ENCODE assay signal across 21 cellular contexts in genomic region chr14:31051023-31051422, GRCh38. TPM values are rescaled to one million over a fixed set of nuclear protein-coding genes. Genes with fewer than 3 reads are reported as not detected.
DNase-seq lines count a peak whose midpoint lies in the region; ATAC-seq, FAIRE-seq and TF ChIP-seq lines count a peak whose summit lies in the region.
"Had no signal": no experiment of that assay in that cellular context is flagged by ENCODE, and none has a peak within 500 bp of the region (broad histone marks: within the 10 kb centered on the region; RNA-seq: fewer than 3 reads in every experiment).

No MANE protein-coding gene starts in this region.

- ATAC-seq in HepG2, result peak; percentile 10; the same call in 2 of the 3 replicates
- ATAC-seq in right lobe of liver, result no peak
- peak; percentile 9 for ATAC-seq in K562
- ATAC-seq in memory B cell (ENCODE audit: low read depth), result no peak
- ATAC-seq in GM21447 (IDR thresholded peaks at IDR 0.05; ENCODE audit: unreplicated experiment), result no peak
- ATAC-seq in HG03439 (IDR thresholded peaks at IDR 0.05; ENCODE audit: unreplicated experiment), result no peak
- ATAC-seq: CD8-positive, alpha-beta T cell; GM12878; GM23338 had no signal

- TF ChIP-seq EP300 in HepG2 (IDR thresholded peaks at IDR 0.05; ENCODE audit: low read depth in 2 of 2, low read length in 2 of 2), result no peak
- TF ChIP-seq EP300 in HepG2 (CRISPR knock-in tag; IDR thresholded peaks at IDR 0.05; ENCODE audit: borderline replicate concordance), result no peak
- TF ChIP-seq EP300 in K562 (IDR thresholded peaks at IDR 0.05; ENCODE audit: low read length), result no peak

- H4K20me1 ChIP-seq in HepG2 (ENCODE audit: insufficient read depth, low read length), result no peaks in the 10 kb centered on the region
- H4K20me1 ChIP-seq in K562 (replicated peaks; ENCODE audit: control insufficient read depth, insufficient read depth, low read length), result no peaks in the 10 kb centered on the region
- H4K20me1 ChIP-seq: BLaER1 had no signal

- H3K4me2 ChIP-seq in HepG2 (ENCODE audit: low read depth, low read length), result no peak overlapping the region
- H3K4me2 ChIP-seq in K562 (ENCODE audit: insufficient read depth, low read length), result no peak overlapping the region; the same call in 1 of the 2 replicates
- H3K4me2 ChIP-seq: BLaER1, GM23338 had no signal

- no peaks in the 10 kb centered on the region for H3K27me3 Mint-ChIP-seq in memory B cell
- H3K27me3 Mint-ChIP-seq: B cell; CD4-positive, CD25-positive, alpha-beta regulatory T cell had no signal

- DNase-seq in HepG2 (ENCODE audit: low spot score), result no peak
- DNase-seq in right lobe of liver, result no peak
- DNase-seq in K562 (ENCODE audit: extremely low read depth in 1 of 4, low spot score in 3 of 4), result no peak
- DNase-seq in memory B cell (ENCODE audit: low spot score in 2 of 2), result no peak
- DNase-seq: Caco-2; CD4-positive, CD25-positive, alpha-beta regulatory T cell; CD8-positive, alpha-beta T cell; DMS79; EL; GDM1 had no signal

- no peaks in the 10 kb centered on the region for H3K9me1 ChIP-seq in K562 (ENCODE audit: control insufficient read depth, insufficient read depth, low read length)

- no peaks in the 10 kb centered on the region for H3K9me3 Mint-ChIP-seq in memory B cell
- H3K9me3 Mint-ChIP-seq: CD4-positive, CD25-positive, alpha-beta regulatory T cell; CD8-positive, alpha-beta T cell; GM23338 had no signal

- H3K4me1 Mint-ChIP-seq in memory B cell, result no peaks in the 10 kb centered on the region
- H3K4me1 Mint-ChIP-seq: GM23338 had no signal

- H3K4me1 ChIP-seq in HepG2 (ENCODE audit: insufficient read depth, low read length), result peaks cover 28% of the 10 kb centered on the region
- peaks cover 0 to 14% (median 6%) of the 10 kb centered on the region in 4 donors for H3K4me1 ChIP-seq in right lobe of liver
- H3K4me1 ChIP-seq in K562 (replicated peaks in 1 of 2; ENCODE audit: control insufficient read depth in 2 of 2, insufficient read depth in 2 of 2, low read length in 2 of 2), result peaks cover 15 to 18% of the 10 kb centered on the region in 2 experiments; a peak in 4 of 5 replicates
- H3K4me1 ChIP-seq: BLaER1, Caco-2 had no signal

- H3K4me3 Mint-ChIP-seq in memory B cell, result no peak overlapping the region
- H3K4me3 Mint-ChIP-seq: B cell; CD4-positive, CD25-positive, alpha-beta regulatory T cell; CD8-positive, alpha-beta T cell; GM23338 had no signal

- intact Hi-C loops in HepG2 (cut with micrococcal nuclease; ENCODE audit: unreplicated experiment) (no loop called here), right lobe of liver (cut with DNase I) (no loop called here), K562 (cut with micrococcal nuclease) (no loop called here)

- TF ChIP-seq POLR2A in HepG2 (IDR thresholded peaks at IDR 0.05; ENCODE audit: insufficient read depth in 1 of 2, low read depth in 2 of 2, low read length in 2 of 2) (no peak), right lobe of liver (IDR thresholded peaks at IDR 0.05) (no peak), K562 (conservative IDR thresholded peaks at IDR 0.05) (no peak)

- TF ChIP-seq RAD21 in HepG2 (CRISPR knock-in tag; IDR thresholded peaks at IDR 0.05) (no peak), K562 (CRISPR knock-in tag; conservative IDR thresholded peaks at IDR 0.05 in 1 of 2, IDR thresholded peaks at IDR 0.05 in 1 of 2) (no peak)

- no peak overlapping the region for H3K27ac ChIP-seq in HepG2 (ENCODE audit: extremely low read length, insufficient read depth, low read length)
- H3K27ac ChIP-seq in right lobe of liver, result no peak overlapping the region
- H3K27ac ChIP-seq in K562 (ENCODE audit: extremely low read depth, low read depth, low read length), result no peak overlapping the region; the same call in 2 of the 3 replicates
- H3K27ac ChIP-seq: 22Rv1, BLaER1, C4-2B had no signal

- POLR2A ChIA-PET in HepG2 (lab: Yijun Ruan, JAX), result no interaction called here
- POLR2A ChIA-PET in K562 (lab: Yijun Ruan, JAX), result interaction anchor here (0.8 kb wide), 1 partner anchor 22 kb away, joined by 3 read pairs; no protein-coding TSS in a partner anchor

- H3K36me3 Mint-ChIP-seq in memory B cell, result peaks cover 9% of the 10 kb centered on the region

- H3K4me3 ChIP-seq in HepG2 (replicated peaks in 1 of 3; ENCODE audit: insufficient read depth in 1 of 3, low read depth in 2 of 3, low read length in 3 of 3) (no peak overlapping the region), right lobe of liver (no peak overlapping the region), K562 (no peak overlapping the region)
- H3K4me3 ChIP-seq: BLaER1, GM12878, GM23338, HAP-1 had no signal

- H3K79me2 ChIP-seq in HepG2 (ENCODE audit: insufficient read depth, low read length), result no peaks in the 10 kb centered on the region
- no peaks in the 10 kb centered on the region for H3K79me2 ChIP-seq in K562 (ENCODE audit: control insufficient read depth, insufficient read depth, low read length)

- in situ Hi-C loops in HepG2 (cut with HindIII; ENCODE audit: extremely low pct_ligation_motif_present, low pct_unique_long_range_greater_than_20kb), result no loop called here
- in situ Hi-C loops in K562 (cut with MboI), result no loop called here

- H3K9me3 ChIP-seq in HepG2 (ENCODE audit: low read length), result no peaks in the 10 kb centered on the region
- no peaks in the 10 kb centered on the region for H3K9me3 ChIP-seq in right lobe of liver
- H3K9me3 ChIP-seq in K562 (replicated peaks; ENCODE audit: control insufficient read depth, insufficient read depth, low read depth, low read length), result no peaks in the 10 kb centered on the region
- H3K9me3 ChIP-seq: BLaER1, Caco-2 had no signal

- BruUV-seq in HepG2 (replicated peaks; lab: Mats Ljungman, UMichigan) (no TSS peak), K562 (replicated peaks; lab: Mats Ljungman, UMichigan) (no TSS peak)

- no peaks in the 10 kb centered on the region for H3K27me3 ChIP-seq in HepG2 (ENCODE audit: control insufficient read depth in 1 of 2, insufficient read depth in 2 of 2, low read length in 2 of 2)
- no peaks in the 10 kb centered on the region for H3K27me3 ChIP-seq in right lobe of liver
- no peaks in the 10 kb centered on the region for H3K27me3 ChIP-seq in K562 (ENCODE audit: control insufficient read depth in 2 of 2, insufficient read depth in 2 of 2, low read length in 2 of 2)
- H3K27me3 ChIP-seq: BLaER1 had no signal

- no peak for FAIRE-seq in HepG2 (lab: Jason Lieb, UNC)
- peak; percentile 72 for FAIRE-seq in K562 (lab: Jason Lieb, UNC)
- FAIRE-seq: A204.1, GM12878, GM19239 had no signal

- 75% methylated on average over 7 of the region's 7 CpGs for WGBS in HepG2 (ENCODE audit: low lambda C conversion rate)
- 95% methylated on average over 7 of the region's 7 CpGs for WGBS in right lobe of liver (ENCODE audit: insufficient coverage, low coverage, low lambda C conversion rate, missing lambda C conversion rate)
- WGBS in K562 (ENCODE audit: insufficient coverage, low coverage, missing lambda C conversion rate), result 75% methylated on average over 5 of the region's 7 CpGs

- peak overlapping the region; percentile 36 for H3K27ac Mint-ChIP-seq in memory B cell
- H3K27ac Mint-ChIP-seq: B cell; CD4-positive, CD25-positive, alpha-beta regulatory T cell; CD8-positive, alpha-beta T cell; GM23338 had no signal

- H3K9ac ChIP-seq in HepG2 (ENCODE audit: insufficient read depth, low read depth, low read length) (no peak overlapping the region), K562 (ENCODE audit: insufficient read depth in 1 of 2, low read depth in 2 of 2, low read length in 2 of 2) (peak overlapping the region in 1 of 2 experiments; percentile 40; a peak in 1 of 4 replicates)
- H3K9ac ChIP-seq: BLaER1 had no signal

- CTCF ChIA-PET in HepG2 (lab: Yijun Ruan, JAX; ENCODE audit: low intra/inter-chr PET ratio, low total read pairs), result no interaction called here
- CTCF ChIA-PET in K562 (lab: Yijun Ruan, JAX; ENCODE audit: low intra/inter-chr PET ratio), result interaction anchor here (0.7 kb wide), 1 partner anchor 15 kb away, joined by 3 read pairs; no protein-coding TSS in a partner anchor

- H2AFZ ChIP-seq in HepG2 (ENCODE audit: low read length) (no peak overlapping the region), K562 (ENCODE audit: low read depth, low read length) (peak overlapping the region; percentile 7)
- H2AFZ ChIP-seq: GM23338 had no signal

- TF ChIP-seq CTCF in HepG2 (CRISPR knock-in tag; IDR thresholded peaks at IDR 0.05) (no peak), right lobe of liver (IDR thresholded peaks at IDR 0.05) (no peak), K562 (IDR thresholded peaks at IDR 0.05 in 2 of 3, conservative IDR thresholded peaks at IDR 0.05 in 1 of 3; ENCODE audit: insufficient read depth in 2 of 3, low read depth in 1 of 3, low read length in 3 of 3) (no peak)

- H3K36me3 ChIP-seq in HepG2 (replicated peaks in 1 of 2; ENCODE audit: control insufficient read depth in 1 of 2, insufficient read depth in 2 of 2, low read length in 2 of 2) (no peaks in the 10 kb centered on the region), right lobe of liver (no peaks in the 10 kb centered on the region), K562 (ENCODE audit: control insufficient read depth, insufficient read depth, low read length) (no peaks in the 10 kb centered on the region)
- H3K36me3 ChIP-seq: BLaER1, HAP-1 had no signal

RNA-seq across cellular contexts. Expression of gene STRN3, which starts 24.8 kb away (rescaled TPM):
- total RNA-seq in HepG2 (2016; rRNA removed; fragmentation: Illumina TruSeq; extraction: Trizol), result 123 and 135 TPM in 2 replicates
- total RNA-seq in HepG2 (2016; cell fraction: cytosol; rRNA removed; fragmentation: Illumina TruSeq; extraction: Trizol; ENCODE audit: low read depth), result 98.8 and 127 TPM in 2 replicates
- 127 and 145 TPM in 2 replicates for total RNA-seq in HepG2 (2016; cell fraction: insoluble cytoplasmic fraction; rRNA removed; fragmentation: Illumina TruSeq; extraction: Trizol)
- 62.4 and 67.2 TPM in 2 replicates for total RNA-seq in HepG2 (2016; cell fraction: membrane; rRNA removed; fragmentation: Illumina TruSeq; extraction: Trizol)
- 136 and 152 TPM in 2 replicates for total RNA-seq in HepG2 (2016; cell fraction: nucleus; rRNA removed; fragmentation: Illumina TruSeq; extraction: Trizol)
- polyA plus RNA-seq in HepG2 (2011; rRNA removed), result 44.9 and 49.4 TPM in 2 replicates
- polyA plus RNA-seq in HepG2 (2011; cell fraction: cytosol; rRNA removed), result 17.6 and 28.4 TPM in 2 replicates
- polyA plus RNA-seq in HepG2 (2011; cell fraction: nucleus; rRNA removed), result 37.0 and 38.5 TPM in 2 replicates
- polyA plus RNA-seq in HepG2 (2012), result 57.6 and 63.3 TPM in 2 replicates
- polyA plus RNA-seq in HepG2 (2016; cell fraction: cytosol; fragmentation: Illumina TruSeq; extraction: Trizol; ENCODE audit: low read depth), result 1.6 and 2.2 TPM in 2 replicates
- polyA plus RNA-seq in HepG2 (2016; cell fraction: insoluble cytoplasmic fraction; fragmentation: Illumina TruSeq; extraction: Trizol; ENCODE audit: low read depth), result 83.4 and 92.4 TPM in 2 replicates
- 9.6 and 10.8 TPM in 2 replicates for polyA plus RNA-seq in HepG2 (2016; cell fraction: membrane; fragmentation: Illumina TruSeq; extraction: Trizol; ENCODE audit: low read depth)
- 89.5 and 94.1 TPM in 2 replicates for polyA plus RNA-seq in HepG2 (2016; cell fraction: nucleus; fragmentation: Illumina TruSeq; extraction: Trizol; ENCODE audit: insufficient read depth, low read depth)
- 16.3 and 63.5 TPM in 2 replicates for polyA minus RNA-seq in HepG2 (2011; rRNA and poly(A)+ RNA removed; ENCODE audit: low replicate concordance)
- 84.7 and 102 TPM in 2 replicates for polyA minus RNA-seq in HepG2 (2011; cell fraction: cytosol; rRNA and poly(A)+ RNA removed)
- 292 and 316 TPM in 2 replicates for polyA minus RNA-seq in HepG2 (2011; cell fraction: nucleus; rRNA and poly(A)+ RNA removed)
- total RNA-seq in right lobe of liver, result 10 to 100 TPM; 19.5 to 28.0 (median 21.5) TPM
- total RNA-seq in K562 (2011; cell fraction: chromatin; rRNA removed; ENCODE audit: low replicate concordance), result 37.9 and 146 TPM in 2 replicates
- 20.3 and 32.5 TPM in 2 replicates for total RNA-seq in K562 (2011; cell fraction: nucleolus; rRNA removed)
- 42.4 and 69.4 TPM in 2 replicates for total RNA-seq in K562 (2011; cell fraction: nucleoplasm; rRNA removed)
- 18.0 and 25.7 TPM in 2 replicates for total RNA-seq in K562 (2014; rRNA removed)
- 29.1 and 35.7 TPM in 2 replicates for total RNA-seq in K562 (2014; rRNA removed; fragmentation: Illumina TruSeq; extraction: Trizol)
- 23.7 and 24.7 TPM in 2 replicates for total RNA-seq in K562 (2015; rRNA removed; fragmentation: Illumina TruSeq; extraction: Trizol)
- total RNA-seq in K562 (2021), result 17.6 and 19.9 TPM in 2 replicates
- 16.0 and 16.7 TPM in 2 replicates for polyA plus RNA-seq in K562 (2011; rRNA removed)
- polyA plus RNA-seq in K562 (2011; cell fraction: cytosol; rRNA removed), result 2.7 and 5.8 TPM in 2 replicates
- polyA plus RNA-seq in K562 (2011; cell fraction: nucleus; rRNA removed), result 17.9 and 25.0 TPM in 2 replicates
- polyA plus RNA-seq in K562 (2012), result 8.7 and 9.7 TPM in 2 replicates
- polyA plus RNA-seq in K562 (2014; fragmentation: Illumina TruSeq; extraction: Trizol), result 9.7 and 10.8 TPM in 2 replicates
- 1 to 10 TPM; 5.9 to 6.2 TPM for polyA plus RNA-seq in K562 (2014; fragmentation: Nextera tagmentation; extraction: Ambion mirVana)
- 5.6 and 14.0 TPM in 2 replicates for polyA plus RNA-seq in K562 (2014; rRNA removed)
- 102 and 104 TPM in 2 replicates for polyA minus RNA-seq in K562 (2011; rRNA and poly(A)+ RNA removed)
- polyA minus RNA-seq in K562 (2011; cell fraction: cytosol; rRNA and poly(A)+ RNA removed), result 23.7 and 37.6 TPM in 2 replicates
- polyA minus RNA-seq in K562 (2011; cell fraction: nucleus; rRNA and poly(A)+ RNA removed), result 35.5 and 43.8 TPM in 2 replicates

RNA-seq across cellular contexts. Expression of gene AP4S1, which starts 25.6 kb away (rescaled TPM):
- total RNA-seq in HepG2 (2016; rRNA removed; fragmentation: Illumina TruSeq; extraction: Trizol) (21.1 and 22.4 TPM in 2 replicates), right lobe of liver (1 to 10 TPM; 2.0 to 5.3 (median 2.5) TPM), K562 (2014; rRNA removed) (3.7 TPM in 2 replicates), K562 (2014; rRNA removed; fragmentation: Illumina TruSeq; extraction: Trizol) (7.2 and 7.8 TPM in 2 replicates), K562 (2015; rRNA removed; fragmentation: Illumina TruSeq; extraction: Trizol) (4.6 and 5.9 TPM in 2 replicates), K562 (2021) (5.0 and 5.6 TPM in 2 replicates)
- 13.0 and 13.5 TPM in 2 replicates for total RNA-seq in HepG2 (2016; cell fraction: cytosol; rRNA removed; fragmentation: Illumina TruSeq; extraction: Trizol; ENCODE audit: low read depth)
- total RNA-seq in HepG2 (2016; cell fraction: insoluble cytoplasmic fraction; rRNA removed; fragmentation: Illumina TruSeq; extraction: Trizol), result 20.7 and 22.3 TPM in 2 replicates
- 18.6 and 18.9 TPM in 2 replicates for total RNA-seq in HepG2 (2016; cell fraction: membrane; rRNA removed; fragmentation: Illumina TruSeq; extraction: Trizol)
- 16.1 and 23.9 TPM in 2 replicates for total RNA-seq in HepG2 (2016; cell fraction: nucleus; rRNA removed; fragmentation: Illumina TruSeq; extraction: Trizol)
- polyA plus RNA-seq in HepG2 (2011; rRNA removed) (3.9 and 4.2 TPM in 2 replicates), K562 (2011; rRNA removed) (2.5 and 6.2 TPM in 2 replicates), K562 (2014; fragmentation: Illumina TruSeq; extraction: Trizol) (5.0 and 6.7 TPM in 2 replicates), K562 (2014; fragmentation: Nextera tagmentation; extraction: Ambion mirVana) (1 to 10 TPM; 5.9 to 6.1 TPM), K562 (2014; rRNA removed) (4.6 and 6.6 TPM in 2 replicates)
- polyA plus RNA-seq in HepG2 (2011; cell fraction: cytosol; rRNA removed), result 2.7 and 4.3 TPM in 2 replicates
- 4.0 and 5.7 TPM in 2 replicates for polyA plus RNA-seq in HepG2 (2011; cell fraction: nucleus; rRNA removed)
- 8.4 and 10.9 TPM in 2 replicates for polyA plus RNA-seq in HepG2 (2012)
- polyA plus RNA-seq in HepG2 (2016; cell fraction: cytosol; fragmentation: Illumina TruSeq; extraction: Trizol; ENCODE audit: low read depth), result 12.3 and 14.0 TPM in 2 replicates
- 22.9 and 29.9 TPM in 2 replicates for polyA plus RNA-seq in HepG2 (2016; cell fraction: insoluble cytoplasmic fraction; fragmentation: Illumina TruSeq; extraction: Trizol; ENCODE audit: low read depth)
- polyA plus RNA-seq in HepG2 (2016; cell fraction: membrane; fragmentation: Illumina TruSeq; extraction: Trizol; ENCODE audit: low read depth), result 16.3 and 16.6 TPM in 2 replicates
- 18.7 and 24.5 TPM in 2 replicates for polyA plus RNA-seq in HepG2 (2016; cell fraction: nucleus; fragmentation: Illumina TruSeq; extraction: Trizol; ENCODE audit: insufficient read depth, low read depth)
- 5.4 and 7.3 TPM in 2 replicates for polyA minus RNA-seq in HepG2 (2011; rRNA and poly(A)+ RNA removed; ENCODE audit: low replicate concordance)
- polyA minus RNA-seq in HepG2 (2011; cell fraction: cytosol; rRNA and poly(A)+ RNA removed), result 3.7 and 4.5 TPM in 2 replicates
- polyA minus RNA-seq in HepG2 (2011; cell fraction: nucleus; rRNA and poly(A)+ RNA removed), result 13.8 and 15.0 TPM in 2 replicates
- total RNA-seq in K562 (2011; cell fraction: chromatin; rRNA removed; ENCODE audit: low replicate concordance), result 6.9 and 7.8 TPM in 2 replicates
- 3.0 and 3.3 TPM in 2 replicates for total RNA-seq in K562 (2011; cell fraction: nucleolus; rRNA removed)
- 4.0 and 9.5 TPM in 2 replicates for total RNA-seq in K562 (2011; cell fraction: nucleoplasm; rRNA removed)
- 1.4 and 1.5 TPM in 2 replicates for polyA plus RNA-seq in K562 (2011; cell fraction: cytosol; rRNA removed)
- polyA plus RNA-seq in K562 (2011; cell fraction: nucleus; rRNA removed), result 2.1 and 3.1 TPM in 2 replicates
- polyA plus RNA-seq in K562 (2012), result 5.3 and 6.4 TPM in 2 replicates
- polyA minus RNA-seq in K562 (2011; rRNA and poly(A)+ RNA removed), result 3.4 and 4.7 TPM in 2 replicates
- polyA minus RNA-seq in K562 (2011; cell fraction: cytosol; rRNA and poly(A)+ RNA removed), result 2.0 and 2.3 TPM in 2 replicates
- 1.7 and 2.8 TPM in 2 replicates for polyA minus RNA-seq in K562 (2011; cell fraction: nucleus; rRNA and poly(A)+ RNA removed)

Comparison
In these comparisons a context has a peak if more than half of its experiments do, and no peak if none do; other contexts are left out.
1. ATAC-seq: peak in HepG2 (single experiment) and K562 (single experiment); none in right lobe of liver (0 of 4), memory B cell (single experiment), GM21447 (single experiment) and HG03439 (single experiment).
2. Of the 241 proteins assayed by ChIP-seq in both HepG2 and K562: peak only in HepG2: MYC; only in K562: none; in both: none; in neither: 240.